Comparison of ENCODE assay signal across 17 cellular contexts in the genomic region with DNA sequence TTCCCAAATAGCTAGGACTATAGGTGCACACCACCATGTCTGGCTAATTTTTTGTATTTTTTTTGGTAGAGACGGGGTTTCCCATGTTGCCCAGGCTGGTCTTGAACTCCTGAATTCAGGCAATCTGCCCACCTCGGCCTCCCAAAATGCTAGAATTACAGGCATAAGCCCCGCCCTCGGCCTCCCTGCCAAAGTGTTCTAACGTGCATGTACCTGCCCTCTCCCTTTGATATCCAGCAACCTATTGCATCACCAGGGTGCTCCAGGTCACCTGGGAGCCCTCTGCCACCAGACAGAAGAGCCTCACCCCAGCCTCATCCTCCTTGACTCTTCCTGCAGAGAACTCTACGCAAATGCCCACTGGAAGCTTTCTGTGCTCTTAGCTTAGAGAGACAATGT. TPM values are rescaled to one million over a fixed set of nuclear protein-coding genes. Genes with fewer than 3 reads are reported as not detected.
DNase-seq lines count a peak whose midpoint lies in the region; ATAC-seq, FAIRE-seq and TF ChIP-seq lines count a peak whose summit lies in the region.
"Had no signal": no experiment of that assay in that cellular context is flagged by ENCODE, and none has a peak within 500 bp of the region (broad histone marks: within the 10 kb centered on the region; RNA-seq: fewer than 3 reads in every experiment).

No MANE protein-coding gene starts in this region.

- peak overlapping the region; percentile 73 for H3K27ac ChIP-seq in muscle layer of colon (ENCODE audit: low read depth, low read length)
- H3K27ac ChIP-seq: testis had no signal

- H3K27me3 ChIP-seq in muscle layer of colon (ENCODE audit: control insufficient read depth in 1 of 2, insufficient read depth in 2 of 2, low read length in 2 of 2): no peaks in the 10 kb centered on the region
- H3K27me3 ChIP-seq: BE2C, testis had no signal

- H3K4me3 Mint-ChIP-seq in brain: peak overlapping the region in 1 of 5 experiments; percentile 27
- H3K4me3 Mint-ChIP-seq in immature natural killer cell: no peak overlapping the region
- H3K4me3 Mint-ChIP-seq: dendritic cell treated with granulocyte-macrophage colony-stimulating factor and Interleukin-4, amounts not matched to agents 40 ng/mL and 50 ng/mL, for 4 days had no signal

- TF ChIP-seq CTCF in brain (conservative IDR thresholded peaks at IDR 0.05): no peak

- FAIRE-seq in HTR-8/SVneo (lab: Jason Lieb, UNC): no peak

- no peak overlapping the region for H3K9ac ChIP-seq in muscle layer of colon (ENCODE audit: low read length)

- ATAC-seq in GM18868 (IDR thresholded peaks at IDR 0.05; ENCODE audit: unreplicated experiment): no peak

- peaks cover 60% of the 10 kb centered on the region for H3K4me1 Mint-ChIP-seq in brain
- peaks cover 7 to 16% of the 10 kb centered on the region in 2 donors for H3K4me1 Mint-ChIP-seq in immature natural killer cell

- H3K4me3 ChIP-seq in muscle layer of colon (ENCODE audit: low read depth in 1 of 2, low read length in 2 of 2): no peak overlapping the region
- H3K4me3 ChIP-seq: testis had no signal

- no peaks in the 10 kb centered on the region for H3K36me3 ChIP-seq in muscle layer of colon (ENCODE audit: insufficient read depth, low read length)
- H3K36me3 ChIP-seq: BE2C had no signal

- no peaks in the 10 kb centered on the region for H3K36me3 Mint-ChIP-seq in brain
- peaks cover 0 to 3% (median 0%) of the 10 kb centered on the region in 3 donors for H3K36me3 Mint-ChIP-seq in immature natural killer cell

- peak; percentile 14 for DNase-seq in COLO668 (lab: John Stamatoyannopoulos, UW; ENCODE audit: unreplicated experiment)
- DNase-seq in NCI-H1105 (lab: John Stamatoyannopoulos, UW): peak; percentile 61
- no peak for DNase-seq in immature natural killer cell
- DNase-seq in HTR-8/SVneo (ENCODE audit: insufficient read length, low spot score): no peak
- DNase-seq: activated CD4-positive, alpha-beta T cell treated with anti-CD3 and anti-CD28 coated beads for 4 hours; activated naive CD4-positive, alpha-beta T cell treated with Interleukin-2 at 50 U/mL for 16 hours; BE2C; KBM-7; midbrain; NCI-H1092; NCI-H446; SIG-M5; testis had no signal

- peaks cover 79% of the 10 kb centered on the region for H3K4me1 ChIP-seq in muscle layer of colon (ENCODE audit: insufficient read depth, low read length)

- peak overlapping the region in 4 of 5 experiments; percentile 1 to 85 (median 71) for H3K27ac Mint-ChIP-seq in brain
- no peak overlapping the region for H3K27ac Mint-ChIP-seq in immature natural killer cell
- H3K27ac Mint-ChIP-seq: dendritic cell treated with granulocyte-macrophage colony-stimulating factor and Interleukin-4, amounts not matched to agents 40 ng/mL and 50 ng/mL, for 4 days had no signal

- H3K9me3 Mint-ChIP-seq in brain (peaks cover 0 to 5% (median 0%) of the 10 kb centered on the region in 5 experiments), immature natural killer cell (no peaks in the 10 kb centered on the region)
- H3K9me3 Mint-ChIP-seq: dendritic cell treated with granulocyte-macrophage colony-stimulating factor and Interleukin-4, amounts not matched to agents 40 ng/mL and 50 ng/mL, for 4 days had no signal

- no peaks in the 10 kb centered on the region for H3K9me3 ChIP-seq in muscle layer of colon (ENCODE audit: low read length)
- H3K9me3 ChIP-seq: BE2C, testis had no signal

- H3K27me3 Mint-ChIP-seq in brain (peaks cover 11% of the 10 kb centered on the region), immature natural killer cell (ENCODE audit: low read depth in 3 of 3) (peaks cover 4 to 14% (median 13%) of the 10 kb centered on the region in 3 donors)

RNA-seq across cellular contexts. Expression of a gene that starts 2.2 kb away (rescaled TPM):
- 13.4 TPM for polyA plus RNA-seq in brain (ENCODE audit: insufficient read depth, low read depth, low replicate concordance)
- not detected for polyA plus RNA-seq in immature natural killer cell

Comparison
In these comparisons a context has a peak if more than half of its experiments do, and no peak if none do; other contexts are left out.
1. DNase-seq: peak in COLO668 (single experiment) and NCI-H1105 (single experiment); none in immature natural killer cell (0 of 3) and HTR-8/SVneo (single experiment).
2. H3K27ac Mint-ChIP-seq: peak in brain (4 of 5); none in immature natural killer cell (0 of 6).
3. RNA of a gene that starts 2.2 kb away (polyA plus RNA-seq): 13.4 TPM in brain (single experiment); not detected in immature natural killer cell; every median in the first group is over 10 times any median in the second.